In the genomic region with DNA sequence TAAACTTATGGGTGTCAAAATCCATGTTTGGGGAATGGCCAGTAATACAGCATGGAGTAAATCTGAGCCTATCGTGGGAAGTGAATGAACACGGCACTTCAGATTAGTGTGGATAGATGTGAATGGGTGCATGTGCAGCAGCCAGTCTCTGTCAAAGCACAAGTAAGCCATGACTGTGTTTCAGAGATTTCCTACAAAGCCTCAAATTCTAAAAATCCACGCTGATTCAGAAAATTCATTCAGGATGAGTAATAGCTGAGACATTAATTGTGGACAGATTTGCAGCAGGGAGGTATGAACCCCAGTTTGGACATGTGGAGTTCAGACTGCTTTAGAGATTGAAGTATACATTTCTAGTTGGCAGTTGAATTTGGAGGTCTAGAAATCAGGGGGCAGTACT, we compare ENCODE assay signal across 13 cellular contexts.
DNase-seq lines count a peak whose midpoint lies in the region; ATAC-seq, FAIRE-seq and TF ChIP-seq lines count a peak whose summit lies in the region.
"Had no signal": no experiment of that assay in that cellular context is flagged by ENCODE, and none has a peak within 500 bp of the region (broad histone marks: within the 10 kb centered on the region; RNA-seq: fewer than 3 reads in every experiment).

No MANE protein-coding gene starts in this region.

- H3K79me2 ChIP-seq in ACC112 (ENCODE audit: control insufficient read depth, insufficient read depth, low read length, unreplicated experiment): peaks cover 88% of the 10 kb centered on the region

- H3K36me3 ChIP-seq in ACC112 (ENCODE audit: insufficient read depth, low read length): no peaks in the 10 kb centered on the region
- H3K36me3 ChIP-seq: BE2C had no signal

- FAIRE-seq in HTR-8/SVneo (lab: Jason Lieb, UNC): peak; percentile 46

- ATAC-seq in HG02884 (IDR thresholded peaks at IDR 0.05; ENCODE audit: unreplicated experiment) (no peak), GM21367 (IDR thresholded peaks at IDR 0.05; ENCODE audit: unreplicated experiment) (no peak), GM18498 (IDR thresholded peaks at IDR 0.05; ENCODE audit: unreplicated experiment) (no peak)
- ATAC-seq: T-helper 17 cell had no signal

- no peak overlapping the region for H2AFZ ChIP-seq in ACC112 (ENCODE audit: low read length, unreplicated experiment)

- H3K27me3 ChIP-seq in ACC112 (ENCODE audit: insufficient read depth, low read length): no peaks in the 10 kb centered on the region
- H3K27me3 ChIP-seq: BE2C had no signal

- peak overlapping the region; percentile 71 for H3K27ac ChIP-seq in ACC112 (ENCODE audit: low read depth, low read length)

- DNase-seq in HTR-8/SVneo (ENCODE audit: insufficient read length, low spot score) (peak; percentile 33), choroid plexus epithelial cell (ENCODE audit: low read depth) (peak; percentile 85), kidney tubule cell (ENCODE audit: low spot score) (peak; percentile 86), cortex of kidney (lab: John Stamatoyannopoulos, UW) (no peak)
- DNase-seq: aorta, BE2C, NCI-H748 treated with DMSO at 0.1 percent for 48 hours, nephron progenitor cell, T-helper 17 cell had no signal

- TF ChIP-seq CTCF in choroid plexus epithelial cell (conservative IDR thresholded peaks at IDR 0.05; ENCODE audit: low read depth, low read length): no peak

- peak overlapping the region; percentile 46 for H3K4me3 ChIP-seq in ACC112 (ENCODE audit: low read depth, low read length)
- no peak overlapping the region for H3K4me3 ChIP-seq in choroid plexus epithelial cell (ENCODE audit: low read depth, low read length)

- H3K4me1 ChIP-seq in ACC112 (ENCODE audit: control insufficient read depth, insufficient read depth, low read length, unreplicated experiment): peaks cover 82% of the 10 kb centered on the region
